ENCODE assay signal across 26 cellular contexts in the genomic region with DNA sequence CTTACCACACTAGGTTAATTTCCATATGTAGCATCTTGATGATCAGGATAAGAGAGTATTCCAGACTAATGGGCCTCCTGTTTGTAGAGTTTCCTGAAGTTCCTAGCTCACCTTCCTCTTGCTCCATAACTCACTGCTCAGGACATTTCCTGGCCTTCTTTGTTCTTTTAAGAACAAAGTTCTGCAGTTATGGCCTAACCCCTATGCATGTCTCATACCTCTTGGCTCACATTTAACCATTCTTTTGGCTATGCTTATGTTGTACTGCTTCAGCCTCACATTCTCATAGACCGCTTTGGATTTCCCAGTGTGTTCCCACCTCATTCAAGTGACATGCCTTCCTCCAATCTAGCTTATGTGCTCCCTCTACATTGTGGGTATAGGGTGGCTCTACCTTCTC. TPM values are rescaled to one million over a fixed set of nuclear protein-coding genes. Genes with fewer than 3 reads are reported as not detected.
"Had no signal": no experiment of that assay in that cellular context is flagged by ENCODE, and none has a peak within 500 bp of the region (broad histone marks: within the 10 kb centered on the region; RNA-seq: fewer than 3 reads in every experiment).

No MANE protein-coding gene starts in this region.

- DNase-seq: cortex of kidney; dorsolateral prefrontal cortex; effector CD4-positive, alpha-beta T cell; foreskin fibroblast; gastrocnemius medialis; head of caudate nucleus; kidney; mesenchymal stem cell; naive thymus-derived CD4-positive, alpha-beta T cell; right lobe of liver; small intestine; stimulated activated CD4-positive, alpha-beta T cell treated with anti-CD3 and anti-CD28 coated beads, Interleukin-15, amount 100 ng/mL, for 24 hours; stimulated activated CD4-positive, alpha-beta T cell treated with anti-CD3 and anti-CD28 coated beads, Interleukin-2, amount 100 ng/mL, for 48 hours; stimulated activated naive CD4-positive, alpha-beta T cell; stimulated activated naive CD8-positive, alpha-beta T cell treated with anti-CD3 and anti-CD28 coated beads, Interleukin-15, amount 100 ng/mL, for 72 hours; transverse colon; upper lobe of right lung had no signal

- H3K9me3 ChIP-seq: gastrocnemius medialis, right lobe of liver, suprapubic skin, transverse colon, upper lobe of right lung, vagina had no signal

- H3K4me1 Mint-ChIP-seq: naive thymus-derived CD4-positive, alpha-beta T cell; neural progenitor cell; stimulated activated naive CD8-positive, alpha-beta T cell treated with anti-CD3 and anti-CD28 coated beads, Interleukin-15, amount 100 ng/mL, for 72 hours had no signal

- H3K27me3 Mint-ChIP-seq: stimulated activated naive CD8-positive, alpha-beta T cell treated with anti-CD3 and anti-CD28 coated beads, Interleukin-15, amount 100 ng/mL, for 72 hours had no signal

- H3K9me3 Mint-ChIP-seq: mesothelial cell of epicardium; nephron; neural progenitor cell; stimulated activated naive CD8-positive, alpha-beta T cell treated with anti-CD3 and anti-CD28 coated beads, Interleukin-15, amount 100 ng/mL, for 72 hours had no signal

- ATAC-seq: gastrocnemius medialis; left lobe of liver; naive thymus-derived CD4-positive, alpha-beta T cell; right lobe of liver; stimulated activated naive CD8-positive, alpha-beta T cell treated with anti-CD3 and anti-CD28 coated beads, Interleukin-15, amount 100 ng/mL, for 72 hours; upper lobe of right lung had no signal

- H3K36me3 ChIP-seq: gastrocnemius medialis, neural progenitor cell, right lobe of liver, suprapubic skin, transverse colon, upper lobe of right lung, vagina had no signal

- H3K4me3 ChIP-seq: dorsolateral prefrontal cortex, gastrocnemius medialis, lung, neural progenitor cell, right lobe of liver, suprapubic skin, transverse colon, upper lobe of right lung, vagina had no signal

- FAIRE-seq: kidney, small intestine had no signal

- H3K36me3 Mint-ChIP-seq: mesothelial cell of epicardium, neural progenitor cell had no signal

- H3K4me1 ChIP-seq: gastrocnemius medialis, neural progenitor cell, parathyroid adenoma, suprapubic skin, transverse colon, upper lobe of right lung, vagina had no signal

- H3K27ac Mint-ChIP-seq: mesothelial cell of epicardium; naive thymus-derived CD4-positive, alpha-beta T cell; nephron; neural progenitor cell; progenitor cell of endocrine pancreas; stimulated activated naive CD8-positive, alpha-beta T cell treated with anti-CD3 and anti-CD28 coated beads, Interleukin-15, amount 100 ng/mL, for 72 hours had no signal

- H3K4me3 Mint-ChIP-seq: mesothelial cell of epicardium; naive thymus-derived CD4-positive, alpha-beta T cell; nephron; neural progenitor cell; stimulated activated naive CD8-positive, alpha-beta T cell treated with anti-CD3 and anti-CD28 coated beads, Interleukin-15, amount 100 ng/mL, for 72 hours had no signal

RNA-seq across cellular contexts. Expression of a gene that starts 58.5 kb away (rescaled TPM):
- total RNA-seq: mesothelial cell of epicardium, progenitor cell of endocrine pancreas had no signal
